30 cellular contexts compared by ENCODE assay signal in genomic region chr21:36694593-36695282, GRCh38. TPM values are rescaled to one million over a fixed set of nuclear protein-coding genes. Genes with fewer than 3 reads are reported as not detected.
DNase-seq lines count a peak whose midpoint lies in the region; ATAC-seq and TF ChIP-seq lines count a peak whose summit lies in the region.
"Had no signal": no experiment of that assay in that cellular context is flagged by ENCODE, and none has a peak within 500 bp of the region (broad histone marks: within the 10 kb centered on the region; RNA-seq: fewer than 3 reads in every experiment).

No MANE protein-coding gene starts in this region.

- H3K4me1 ChIP-seq in GM23338 (ENCODE audit: insufficient read depth) (peaks cover 57% of the 10 kb centered on the region), neural progenitor cell (peaks cover 35% of the 10 kb centered on the region)
- H3K4me1 ChIP-seq: BE2C had no signal

- H3K36me3 Mint-ChIP-seq in GM23338 (ENCODE audit: low read depth) = no peaks in the 10 kb centered on the region
- H3K36me3 Mint-ChIP-seq in neural progenitor cell = peaks cover 2% of the 10 kb centered on the region
- H3K36me3 Mint-ChIP-seq: CD8-positive, alpha-beta T cell; natural killer cell treated with Interleukin-12 subunit alpha and Interleukin-12 subunit beta and Interleukin-15 and Interleukin-18, amount 100 ng/mL, for 72 hours had no signal

- H3K27ac ChIP-seq in GM23338 (ENCODE audit: low read depth) (no peak overlapping the region), epithelial cell of prostate (peak overlapping the region; percentile 47), neural progenitor cell (no peak overlapping the region)
- H3K27ac ChIP-seq: gastrocnemius medialis, pancreas, thoracic aorta had no signal

- H3K27ac Mint-ChIP-seq in GM23338 (no peak overlapping the region), neural progenitor cell (no peak overlapping the region)
- H3K27ac Mint-ChIP-seq: activated naive CD4-positive, alpha-beta T cell treated with anti-CD3 and anti-CD28 coated beads for 36 hours; CD8-positive, alpha-beta T cell; natural killer cell treated with Interleukin-12 subunit alpha and Interleukin-12 subunit beta and Interleukin-15 and Interleukin-18, amount 100 ng/mL, for 72 hours had no signal

- H4K20me1 ChIP-seq in GM23338 (replicated peaks; ENCODE audit: insufficient read depth) (peaks cover 25% of the 10 kb centered on the region), neural progenitor cell (ENCODE audit: low read depth) (peaks cover 90% of the 10 kb centered on the region)

- no peaks in the 10 kb centered on the region for H3K9me3 ChIP-seq in neural progenitor cell (ENCODE audit: low read depth)
- H3K9me3 ChIP-seq: BE2C, gastrocnemius medialis, pancreas, thoracic aorta had no signal

- peaks cover 4% of the 10 kb centered on the region; the same call in 2 of the 3 replicates for H3K9me3 Mint-ChIP-seq in GM23338
- H3K9me3 Mint-ChIP-seq in neural progenitor cell = no peaks in the 10 kb centered on the region
- H3K9me3 Mint-ChIP-seq: activated naive CD4-positive, alpha-beta T cell treated with anti-CD3 and anti-CD28 coated beads for 36 hours; activated T-helper 1 cell treated with anti-CD3 and anti-CD28 coated beads, Interleukin-12 subunit alpha, Interleukin-12 subunit beta, Interleukin-2, Interleukin-4 antibody, amounts not matched to agents 30 ng/mL and 10 ng/mL and 1 ng/mL, durations not matched to agents 14 hours and 24 hours and 36 hours; CD8-positive, alpha-beta T cell; natural killer cell treated with Interleukin-12 subunit alpha and Interleukin-12 subunit beta and Interleukin-15 and Interleukin-18, amount 100 ng/mL, for 72 hours had no signal

- no peak overlapping the region for H3K9ac ChIP-seq in neural progenitor cell

- H3K36me3 ChIP-seq in GM23338 (ENCODE audit: insufficient read depth) (no peaks in the 10 kb centered on the region), neural progenitor cell (no peaks in the 10 kb centered on the region)
- H3K36me3 ChIP-seq: BE2C, gastrocnemius medialis, pancreas, thoracic aorta had no signal

- H3F3A ChIP-seq in GM23338 (replicated peaks; ENCODE audit: low read depth) (peaks cover 10% of the 10 kb centered on the region), neural progenitor cell (ENCODE audit: low read depth) (peaks cover 20% of the 10 kb centered on the region)

- H2AFZ ChIP-seq in GM23338 (no peak overlapping the region), neural progenitor cell (replicated peaks) (no peak overlapping the region)

- intact Hi-C loops in left colon (cut with DNase I, micrococcal nuclease) = no loop called here

- peak; percentile 27 for DNase-seq in ELF-1 (ENCODE audit: low read depth, low spot score)
- no peak for DNase-seq in GM23338 (ENCODE audit: low spot score)
- no peak for DNase-seq in epithelial cell of prostate (ENCODE audit: low read depth, low spot score)
- peak; percentile 24 for DNase-seq in neural progenitor cell (ENCODE audit: low spot score)
- no peak for DNase-seq in NCI-H146 (lab: John Stamatoyannopoulos, UW)
- no peak for DNase-seq in left colon
- no peak for DNase-seq in cerebellum (ENCODE audit: low spot score)
- DNase-seq: ACHN; activated CD4-positive, alpha-beta T cell treated with anti-CD3 and anti-CD28 coated beads, Interleukin-2, amount 50 U/mL, for 48 hours; activated naive CD4-positive, alpha-beta T cell treated with anti-CD3 and anti-CD28 coated beads for 36 hours; BE2C; CD8-positive, alpha-beta T cell; central memory CD4-positive, alpha-beta T cell; gastrocnemius medialis; left cardiac atrium; MV-4-11; NCI-H1436 treated with DMSO at 0.1 percent for 48 hours; NCI-H2107; NCI-H345; NCI-H69; pancreas; SHP77 treated with DMSO at 0.1 percent for 48 hours; stimulated activated CD4-positive, alpha-beta T cell treated with anti-CD3 and anti-CD28 coated beads, Interleukin-1b, Interleukin-23, amount 100 ng/mL, for 48 hours; stimulated activated naive CD8-positive, alpha-beta T cell treated with anti-CD3 and anti-CD28 coated beads, Interleukin-15, Interleukin-2, amounts not matched to agents 100 U/mL and 50 U/mL, for 24 hours; SW 1271 had no signal

- H3K27me3 Mint-ChIP-seq in GM23338 (ENCODE audit: insufficient read depth, low read depth, poor library complexity) = peaks cover 95% of the 10 kb centered on the region
- H3K27me3 Mint-ChIP-seq in neural progenitor cell (ENCODE audit: insufficient read depth, low read depth) = peaks cover 85% of the 10 kb centered on the region

- peak overlapping the region; percentile 78 for H3K4me2 ChIP-seq in GM23338
- H3K4me2 ChIP-seq in neural progenitor cell = peak overlapping the region; percentile 5

- H3K9me2 ChIP-seq in GM23338 (ENCODE audit: insufficient read depth) = no peaks in the 10 kb centered on the region

- H3K4me3 ChIP-seq in GM23338 (peak overlapping the region; percentile 59), neural progenitor cell (no peak overlapping the region)
- H3K4me3 ChIP-seq: pancreas, thoracic aorta had no signal

- peak overlapping the region; percentile 23; the same call in 1 of the 3 replicates for H3K4me3 Mint-ChIP-seq in GM23338
- H3K4me3 Mint-ChIP-seq in neural progenitor cell = no peak overlapping the region
- H3K4me3 Mint-ChIP-seq: activated naive CD4-positive, alpha-beta T cell treated with anti-CD3 and anti-CD28 coated beads for 36 hours; activated T-helper 1 cell treated with anti-CD3 and anti-CD28 coated beads, Interleukin-12 subunit alpha, Interleukin-12 subunit beta, Interleukin-2, Interleukin-4 antibody, amounts not matched to agents 30 ng/mL and 10 ng/mL and 1 ng/mL, durations not matched to agents 14 hours and 24 hours and 36 hours; CD8-positive, alpha-beta T cell; natural killer cell treated with Interleukin-12 subunit alpha and Interleukin-12 subunit beta and Interleukin-15 and Interleukin-18, amount 100 ng/mL, for 72 hours had no signal

- peaks cover 100% of the 10 kb centered on the region for H3K27me3 ChIP-seq in GM23338 (ENCODE audit: insufficient read depth)
- H3K27me3 ChIP-seq in neural progenitor cell = peaks cover 100% of the 10 kb centered on the region

- H3K4me1 Mint-ChIP-seq in GM23338 (peaks cover 43% of the 10 kb centered on the region), neural progenitor cell (peaks cover 30% of the 10 kb centered on the region)

- H3K79me2 ChIP-seq in GM23338 (replicated peaks; ENCODE audit: insufficient read depth) (no peaks in the 10 kb centered on the region), neural progenitor cell (ENCODE audit: low read depth) (no peaks in the 10 kb centered on the region)

- TF ChIP-seq CTCF in GM23338 (conservative IDR thresholded peaks at IDR 0.05; ENCODE audit: low read depth in 2 of 2) = no peak
- no peak for TF ChIP-seq CTCF in neural progenitor cell (IDR thresholded peaks at IDR 0.05)

- ATAC-seq in GM23338 = no peak
- ATAC-seq in left colon = no peak
- ATAC-seq: CD8-positive, alpha-beta T cell; gastrocnemius medialis; left cardiac atrium; natural killer cell treated with Interleukin-12 subunit alpha and Interleukin-12 subunit beta and Interleukin-15 and Interleukin-18, amount 100 ng/mL, for 72 hours; Panc1; pancreas; stimulated activated naive CD8-positive, alpha-beta T cell treated with anti-CD3 and anti-CD28 coated beads, Interleukin-15, Interleukin-2, amounts not matched to agents 100 U/mL and 50 U/mL, for 24 hours had no signal

TF ChIP-seq in GM23338, 12 proteins besides CTCF, POLR2A, EP300 and RAD21 (continues in another document):
- peak; percentile 94 for TF ChIP-seq EZH2 (IDR thresholded peaks at IDR 0.05; ENCODE audit: low read depth, unreplicated experiment)

RNA-seq across cellular contexts. Expression of gene SIM2, which starts 4.2 kb away (rescaled TPM):
- 0.49 and 1.4 TPM in 2 replicates for total RNA-seq in GM23338 (2014; rRNA removed; shearing (Covaris generic))
- polyA plus RNA-seq in GM23338 (2016; fragmentation: Nextera tagmentation; extraction: Ambion mirVana) = 0.16 and 0.24 TPM in 2 replicates
- total RNA-seq in neural progenitor cell (ENCODE audit: low replicate concordance) = not detected in 2 replicates
- total RNA-seq in left colon = under 1 TPM in 1 of 2 donors, not detected in 1; 0.34 TPM
- not detected for total RNA-seq in cerebellum
- total RNA-seq: CD8-positive, alpha-beta T cell; left cardiac atrium; lung microvascular endothelial cell; thoracic aorta had no signal

Comparison
In these comparisons a context has a peak if more than half of its experiments do, and no peak if none do; other contexts are left out.
1. DNase-seq: peak in ELF-1 (single experiment) and neural progenitor cell (single experiment); none in GM23338 (single experiment), epithelial cell of prostate (single experiment), NCI-H146 (single experiment), left colon (0 of 2) and cerebellum (single experiment).